33 cellular contexts compared by ENCODE assay signal in genomic region chr2:11667866-11668637, GRCh38. TPM values are rescaled to one million over a fixed set of nuclear protein-coding genes. Genes with fewer than 3 reads are reported as not detected.
"Had no signal": no experiment of that assay in that cellular context is flagged by ENCODE, and none has a peak within 500 bp of the region (broad histone marks: within the 10 kb centered on the region; RNA-seq: fewer than 3 reads in every experiment).

No MANE protein-coding gene starts in this region.

- H3K4me2 ChIP-seq: hepatocyte, smooth muscle cell had no signal

- H3K27me3 ChIP-seq: thyroid gland had no signal

- H3K4me1 ChIP-seq: foreskin keratinocyte had no signal

- H3K4me3 ChIP-seq: esophagus muscularis mucosa, gastroesophageal sphincter, heart left ventricle, hepatocyte, left lung, psoas muscle, smooth muscle cell, stomach, thyroid gland had no signal

- H3K36me3 ChIP-seq: esophagus muscularis mucosa, gastroesophageal sphincter, heart left ventricle, left lung, neutrophil, stomach, thyroid gland had no signal

- H3K79me2 ChIP-seq: hepatocyte had no signal

- H3K9me3 Mint-ChIP-seq: natural killer cell had no signal

- H3K4me3 Mint-ChIP-seq: natural killer cell, neural crest cell, type B pancreatic cell had no signal

- H3K9me3 ChIP-seq: left lung, neutrophil, psoas muscle, thyroid gland had no signal

- DNase-seq: dorsolateral prefrontal cortex; effector CD8-positive, alpha-beta T cell; foreskin keratinocyte; heart left ventricle; left cardiac atrium; left lung; mesenchymal stem cell; natural killer cell; psoas muscle; right cardiac atrium; stimulated activated CD4-positive, alpha-beta T cell treated with anti-CD3 and anti-CD28 coated beads, Interleukin-12 subunit alpha, Interleukin-12 subunit beta, amount 100 ng/mL, for 4 hours; stimulated activated CD4-positive, alpha-beta T cell treated with anti-CD3 and anti-CD28 coated beads, Interleukin-1b, Interleukin-23, amount 100 ng/mL, for 48 hours; stimulated activated CD4-positive, alpha-beta T cell treated with anti-CD3 and anti-CD28 coated beads, Interleukin-4, amount 100 ng/mL, for 1 hour; stimulated activated CD8-positive, alpha-beta memory T cell treated with anti-CD3 and anti-CD28 coated beads, Interleukin-4, amount 100 ng/mL, for 48 hours; stimulated activated naive CD4-positive, alpha-beta T cell; stomach; thyroid gland had no signal

- H3K27ac ChIP-seq: dorsolateral prefrontal cortex, esophagus muscularis mucosa, foreskin keratinocyte, gastroesophageal sphincter, heart left ventricle, hepatocyte, left lung, neutrophil, psoas muscle, stomach, thyroid gland had no signal

- H3K27ac Mint-ChIP-seq: natural killer cell, type B pancreatic cell had no signal

- H3K36me3 Mint-ChIP-seq: natural killer cell, type B pancreatic cell had no signal

- H2AFZ ChIP-seq: hepatocyte had no signal

RNA-seq across cellular contexts. Expression of gene NTSR2, which starts 1.9 kb away (rescaled TPM):
- total RNA-seq: endothelial cell of umbilical vein, epithelial cell of proximal tubule, esophagus muscularis mucosa, fibroblast of lung, foreskin keratinocyte, gastroesophageal sphincter, hepatocyte, kidney epithelial cell, left lung, lower leg skin, lung microvascular endothelial cell, mononuclear cell, natural killer cell, neural crest cell, renal cortical epithelial cell, smooth muscle cell, stomach, thyroid gland, urinary bladder had no signal
- polyA plus RNA-seq: endothelial cell of umbilical vein, fibroblast of lung, foreskin keratinocyte, smooth muscle cell, stomach had no signal
